ENCODE assay signal across 10 cellular contexts in the genomic region with DNA sequence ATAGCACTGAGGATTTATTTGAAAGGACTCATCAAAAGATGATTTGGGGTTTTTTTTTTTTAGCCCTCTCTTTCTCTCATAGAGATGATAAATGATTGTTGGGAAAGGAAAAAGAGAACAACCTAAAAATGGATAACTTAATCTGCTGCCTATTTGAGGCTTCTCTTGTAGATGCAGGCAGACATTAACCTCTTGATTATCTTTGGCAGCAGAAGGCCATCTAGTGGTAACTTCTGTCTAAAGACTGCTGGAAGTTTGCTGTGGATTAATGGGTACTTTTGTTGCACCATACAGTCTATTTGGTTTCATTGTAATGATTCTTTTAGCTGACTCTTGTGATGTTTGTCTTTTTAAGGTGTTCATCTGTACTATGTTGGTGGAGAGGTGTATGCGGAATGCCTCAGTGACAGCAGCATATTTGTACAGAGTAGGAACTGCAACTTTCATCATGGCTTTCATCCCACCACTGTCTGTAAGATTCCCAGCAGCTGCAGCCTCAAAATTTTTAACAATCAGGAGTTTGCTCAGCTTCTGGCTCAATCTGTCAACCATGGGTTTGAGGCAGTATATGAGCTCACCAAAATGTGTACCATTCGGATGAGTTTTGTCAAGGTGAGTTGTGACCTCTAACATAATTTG. TPM values are rescaled to one million over a fixed set of nuclear protein-coding genes. Genes with fewer than 3 reads are reported as not detected.
DNase-seq lines count a peak whose midpoint lies in the region; TF ChIP-seq lines count a peak whose summit lies in the region.
"Had no signal": no experiment of that assay in that cellular context is flagged by ENCODE, and none has a peak within 500 bp of the region (broad histone marks: within the 10 kb centered on the region; RNA-seq: fewer than 3 reads in every experiment).

No MANE protein-coding gene starts in this region.

- no peaks in the 10 kb centered on the region for H3K27me3 Mint-ChIP-seq in MCF 10A (ENCODE audit: insufficient read depth, unreplicated experiment)
- H3K27me3 Mint-ChIP-seq: activated naive CD8-positive, alpha-beta T cell had no signal

- peaks cover 0 to 1% (median 0%) of the 10 kb centered on the region in 4 donors for H3K4me1 ChIP-seq in liver (ENCODE audit: control insufficient read depth in 4 of 4, insufficient read depth in 4 of 4, low read length in 3 of 4)

- peaks cover 4 to 44% (median 17%) of the 10 kb centered on the region in 4 donors for H3K36me3 ChIP-seq in liver (ENCODE audit: control insufficient read depth in 4 of 4, insufficient read depth in 3 of 4, low read depth in 1 of 4, low read length in 3 of 4)

- peak; percentile 93 for TF ChIP-seq RAD21 in liver (IDR thresholded peaks at IDR 0.05)

- no peaks in the 10 kb centered on the region for H3K27me3 ChIP-seq in liver (ENCODE audit: control insufficient read depth in 4 of 4, insufficient read depth in 4 of 4, low read length in 3 of 4)

- CTCF ChIA-PET in HEK293T (lab: Yijun Ruan, JAX) = interaction anchor here (0.6 to 1.1 kb wide), 3 partner anchors 35 to 117 kb away, joined by 3 to 7 read pairs (median 5); no protein-coding TSS in a partner anchor
- CTCF ChIA-PET in MCF 10A (lab: Yijun Ruan, JAX) = interaction anchor here (0.6 to 6.4 kb wide), 78 partner anchors 10 to 708 kb away, joined by 3 to 68 read pairs (median 5); a partner anchor contains a TSS

- no peak overlapping the region for H3K27ac ChIP-seq in liver (ENCODE audit: low read depth in 1 of 2, low read length in 2 of 2)

- no peaks in the 10 kb centered on the region for H3K9me3 Mint-ChIP-seq in MCF 10A (ENCODE audit: unreplicated experiment)

- peaks cover 84% of the 10 kb centered on the region for H3K36me3 Mint-ChIP-seq in MCF 10A (ENCODE audit: insufficient read depth, unreplicated experiment)
- H3K36me3 Mint-ChIP-seq: activated naive CD8-positive, alpha-beta T cell; CD4-positive, CD25-positive, alpha-beta regulatory T cell had no signal

- WGBS in liver = 71% methylated on average over 2 of the region's 2 CpGs

- DNase-seq in NCI-H1417 (lab: John Stamatoyannopoulos, UW) = peak in 2 of 3 experiments; percentile 5 to 57
- no peak for DNase-seq in NCI-H1417 treated with DMSO at 0.1 percent for 48 hours (lab: John Stamatoyannopoulos, UW)
- DNase-seq in HEK293T (ENCODE audit: extremely low spot score) = peak; percentile 55
- peak; percentile 45 for DNase-seq in NCI-H2196 (lab: John Stamatoyannopoulos, UW; ENCODE audit: unreplicated experiment)
- DNase-seq in MCF 10A (ENCODE audit: unreplicated experiment) = peak; percentile 69
- DNase-seq in OCI-M2 (lab: John Stamatoyannopoulos, UW; ENCODE audit: unreplicated experiment) = no peak
- DNase-seq in NCI-H1930 (lab: John Stamatoyannopoulos, UW) = no peak

- H3K9me3 ChIP-seq in liver (ENCODE audit: control insufficient read depth in 4 of 4, low read length in 3 of 4) = no peaks in the 10 kb centered on the region

- peaks cover 4% of the 10 kb centered on the region for H3K4me1 Mint-ChIP-seq in MCF 10A (ENCODE audit: insufficient read depth, unreplicated experiment)
- H3K4me1 Mint-ChIP-seq: CD4-positive, CD25-positive, alpha-beta regulatory T cell had no signal

- no peak overlapping the region for H3K9ac ChIP-seq in liver (ENCODE audit: low read depth in 1 of 2, low read length in 2 of 2)

- no peak overlapping the region for H3K27ac Mint-ChIP-seq in MCF 10A (ENCODE audit: low read depth, unreplicated experiment)
- H3K27ac Mint-ChIP-seq: activated naive CD8-positive, alpha-beta T cell; CD4-positive, CD25-positive, alpha-beta regulatory T cell had no signal

- POLR2A ChIA-PET in HEK293T (lab: Yijun Ruan, JAX) (no interaction called here), MCF 10A (lab: Yijun Ruan, JAX) (interaction anchor here (0.7 to 1.7 kb wide), 8 partner anchors 33 to 167 kb away, joined by 3 to 5 read pairs (median 3); no protein-coding TSS in a partner anchor)

- intact Hi-C loops in MCF 10A (cut with micrococcal nuclease) = loop anchor here (1.0 to 2.0 kb wide), 5 partner anchors 41 to 287 kb away; a partner anchor contains a TSS

- BruUV-seq in MCF 10A (replicated peaks; lab: Mats Ljungman, UMichigan) = no TSS peak

- TF ChIP-seq CTCF in MCF 10A (IDR thresholded peaks at IDR 0.05; ENCODE audit: unreplicated experiment) (peak; percentile 91), liver (IDR thresholded peaks at IDR 0.05; ENCODE audit: low read depth, low read length, missing input control) (peak; percentile 68)

- no peak overlapping the region for H3K4me3 Mint-ChIP-seq in MCF 10A (ENCODE audit: unreplicated experiment)
- H3K4me3 Mint-ChIP-seq: activated naive CD8-positive, alpha-beta T cell; CD4-positive, CD25-positive, alpha-beta regulatory T cell had no signal

- no peak overlapping the region for H3K4me3 ChIP-seq in liver (ENCODE audit: low read depth in 1 of 3, low read length in 3 of 3)

TF ChIP-seq in HEK293T, 16 proteins besides CTCF, POLR2A, EP300 and RAD21:
- TF ChIP-seq FOXK2 (IDR thresholded peaks at IDR 0.05) (no peak), SUZ12 (IDR thresholded peaks at IDR 0.05) (no peak), L3MBTL2 (conservative IDR thresholded peaks at IDR 0.05) (no peak), TARDBP (IDR thresholded peaks at IDR 0.05) (no peak), FOXM1 (IDR thresholded peaks at IDR 0.05; ENCODE audit: borderline replicate concordance) (no peak), HDGF (IDR thresholded peaks at IDR 0.05; ENCODE audit: borderline replicate concordance) (no peak), SP1 (IDR thresholded peaks at IDR 0.05) (no peak), LEF1 (IDR thresholded peaks at IDR 0.05; ENCODE audit: borderline replicate concordance) (no peak), CTBP1 (IDR thresholded peaks at IDR 0.05; ENCODE audit: borderline replicate concordance) (no peak), ARNT (IDR thresholded peaks at IDR 0.05) (no peak)
- TF ChIP-seq, protein P1, sequence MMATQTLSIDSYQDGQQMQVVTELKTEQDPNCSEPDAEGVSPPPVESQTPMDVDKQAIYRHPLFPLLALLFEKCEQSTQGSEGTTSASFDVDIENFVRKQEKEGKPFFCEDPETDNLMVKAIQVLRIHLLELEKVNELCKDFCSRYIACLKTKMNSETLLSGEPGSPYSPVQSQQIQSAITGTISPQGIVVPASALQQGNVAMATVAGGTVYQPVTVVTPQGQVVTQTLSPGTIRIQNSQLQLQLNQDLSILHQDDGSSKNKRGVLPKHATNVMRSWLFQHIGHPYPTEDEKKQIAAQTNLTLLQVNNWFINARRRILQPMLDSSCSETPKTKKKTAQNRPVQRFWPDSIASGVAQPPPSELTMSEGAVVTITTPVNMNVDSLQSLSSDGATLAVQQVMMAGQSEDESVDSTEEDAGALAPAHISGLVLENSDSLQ (IDR thresholded peaks at IDR 0.05) = no peak
TF ChIP-seq in HEK293T: peak in this region for 0.

TF ChIP-seq in liver, 16 proteins besides CTCF, POLR2A, EP300 and RAD21:
- TF ChIP-seq YY1 (IDR thresholded peaks at IDR 0.05) (peak; percentile 48), HNF4A (conservative IDR thresholded peaks at IDR 0.05) (peak in 1 of 2 donors; percentile 50), RXRA (IDR thresholded peaks at IDR 0.05) (peak; percentile 10 to 27), FOXA2 (IDR thresholded peaks at IDR 0.05) (no peak)

RNA-seq across cellular contexts. Expression of a gene that starts 18.8 kb away (rescaled TPM):
- total RNA-seq in MCF 10A (2022) (not detected in 2 replicates), liver (not detected)
- under 1 TPM in 1 of 2 donors, not detected in 1; 0.02 TPM for polyA plus RNA-seq in liver
- total RNA-seq: CD4-positive, CD25-positive, alpha-beta regulatory T cell had no signal
- polyA plus RNA-seq: CD4-positive, CD25-positive, alpha-beta regulatory T cell had no signal

RNA-seq across cellular contexts. Expression of a gene that starts 41.5 kb away (rescaled TPM):
- total RNA-seq in MCF 10A (2022) (97.4 and 106 TPM in 2 replicates), liver (10 to 100 TPM; 16.2 to 42.0 TPM)
- 10 to 100 TPM in 1 of 2 donors, 1 to 10 TPM in 1; 5.9 to 16.5 TPM for polyA plus RNA-seq in liver

Comparison
In these comparisons a context has a peak if more than half of its experiments do, and no peak if none do; other contexts are left out.
1. DNase-seq: peak in NCI-H1417 (2 of 3), HEK293T (single experiment), NCI-H2196 (single experiment) and MCF 10A (single experiment); none in NCI-H1417 treated with DMSO at 0.1 percent for 48 hours (single experiment), OCI-M2 (single experiment) and NCI-H1930 (0 of 2).